In the genomic region with DNA sequence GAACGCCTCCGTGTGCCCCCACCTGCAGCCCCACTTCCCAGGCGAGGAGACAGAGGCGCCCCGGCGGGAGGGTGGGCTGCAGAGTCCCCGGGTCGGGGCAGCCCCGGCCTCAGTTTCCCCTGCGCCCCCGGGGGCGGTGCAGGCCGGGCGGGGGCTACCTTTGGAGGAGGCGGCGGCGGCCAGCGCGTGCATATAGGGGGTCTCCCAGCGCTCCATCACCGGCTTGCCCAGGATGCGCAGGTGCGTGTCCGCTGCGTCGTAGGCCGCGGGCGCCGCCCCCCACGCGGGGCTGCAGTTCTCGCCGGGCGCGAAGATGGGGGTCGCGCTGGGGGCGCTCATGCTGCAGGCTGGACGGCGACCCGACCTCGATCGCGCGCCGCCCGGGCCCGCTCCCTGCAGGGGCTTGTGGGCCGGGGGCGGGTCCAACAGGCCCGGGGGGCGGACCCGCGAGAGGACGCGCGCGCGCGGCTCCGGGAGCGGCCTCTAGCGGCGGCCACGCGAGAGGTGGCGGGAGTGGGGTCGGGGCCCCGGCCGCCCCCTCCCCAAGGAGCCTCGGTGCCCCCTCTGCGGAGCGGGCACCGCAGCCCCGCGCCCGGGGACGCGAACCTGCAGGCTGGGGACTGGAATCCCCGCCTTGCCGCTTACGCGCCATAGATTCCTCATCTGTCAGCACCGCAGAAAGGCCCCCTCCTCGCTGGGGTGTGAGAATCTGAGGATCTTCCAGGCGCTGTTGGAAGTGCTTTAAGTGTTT, we compare ENCODE assay signal across 7 cellular contexts. TPM values are rescaled to one million over a fixed set of nuclear protein-coding genes. Genes with fewer than 3 reads are reported as not detected.
DNase-seq lines count a peak whose midpoint lies in the region; ATAC-seq and TF ChIP-seq lines count a peak whose summit lies in the region.

A gene (minus strand): TSS at position 405 of the 751 bp plus-strand sequence. CDS start 66 bp downstream, at position 339.

- peaks cover 3 to 22% (median 17%) of the 10 kb centered on the region in 4 donors for H3K4me1 Mint-ChIP-seq in naive thymus-derived CD8-positive, alpha-beta T cell

- TF ChIP-seq CTCF in GM12875 (IDR thresholded peaks at IDR 0.05; ENCODE audit: borderline replicate concordance, insufficient read depth, low read depth, low read length): peak; percentile 70

- peak; percentile 23 for DNase-seq in MV-4-11 (lab: John Stamatoyannopoulos, UW)
- peak; percentile 62 for DNase-seq in activated T-cell treated with anti-CD3 and anti-CD28 coated beads for 48 hours (ENCODE audit: low read depth)
- peak in 9 of 10 donors; percentile 25 to 67 (median 55) for DNase-seq in naive thymus-derived CD8-positive, alpha-beta T cell

- POLR2A ChIA-PET in naive thymus-derived CD8-positive, alpha-beta T cell (lab: Charles Lee): interaction anchor here (1.0 kb wide), 1 partner anchor 15 kb away, joined by 3 read pairs; no protein-coding TSS in a partner anchor

- H3K9me3 Mint-ChIP-seq in naive thymus-derived CD8-positive, alpha-beta T cell: no peaks in the 10 kb centered on the region

- peaks cover 0 to 8% (median 0%) of the 10 kb centered on the region in 5 donors for H3K27me3 Mint-ChIP-seq in naive thymus-derived CD8-positive, alpha-beta T cell

- no peaks in the 10 kb centered on the region for H3K36me3 Mint-ChIP-seq in naive thymus-derived CD8-positive, alpha-beta T cell

- no peak for ATAC-seq in esophagus mucosa
- peak; percentile 82 to 90 for ATAC-seq in naive thymus-derived CD8-positive, alpha-beta T cell
- ATAC-seq in GM18873 (IDR thresholded peaks at IDR 0.05; ENCODE audit: low FRiP score, unreplicated experiment): no peak

- H3K4me3 ChIP-seq in GM12875 (ENCODE audit: low read depth, low read length): peak within 1 kb of the TSS; percentile 41

- peak within 1 kb of the TSS; percentile 69 to 86 (median 74) for H3K4me3 Mint-ChIP-seq in naive thymus-derived CD8-positive, alpha-beta T cell

- peak within 1 kb of the TSS in 4 of 10 donors; percentile 11 to 83 (median 38) for H3K27ac Mint-ChIP-seq in naive thymus-derived CD8-positive, alpha-beta T cell

- H3K27ac ChIP-seq in temporal lobe (ENCODE audit: low read depth, low read length): peak within 1 kb of the TSS; percentile 84

RNA-seq across cellular contexts. Expression of the gene that starts here (rescaled TPM):
- 19.2 TPM for total RNA-seq in esophagus mucosa
- total RNA-seq in naive thymus-derived CD8-positive, alpha-beta T cell: 10 to 100 TPM; 14.0 to 18.0 TPM
- polyA plus RNA-seq in naive thymus-derived CD8-positive, alpha-beta T cell: 10 to 100 TPM; 29.4 to 33.6 (median 30.7) TPM
- total RNA-seq in temporal lobe: 10.3 TPM

Comparison
In these comparisons a context has a peak if more than half of its experiments do, and no peak if none do; other contexts are left out.
1. ATAC-seq: peak in naive thymus-derived CD8-positive, alpha-beta T cell (2 of 2); none in esophagus mucosa (single experiment) and GM18873 (single experiment).
2. Peak in every context shown above with its lines, with median percentiles within 50 percentile points of each other: DNase-seq.